In the genomic region with DNA sequence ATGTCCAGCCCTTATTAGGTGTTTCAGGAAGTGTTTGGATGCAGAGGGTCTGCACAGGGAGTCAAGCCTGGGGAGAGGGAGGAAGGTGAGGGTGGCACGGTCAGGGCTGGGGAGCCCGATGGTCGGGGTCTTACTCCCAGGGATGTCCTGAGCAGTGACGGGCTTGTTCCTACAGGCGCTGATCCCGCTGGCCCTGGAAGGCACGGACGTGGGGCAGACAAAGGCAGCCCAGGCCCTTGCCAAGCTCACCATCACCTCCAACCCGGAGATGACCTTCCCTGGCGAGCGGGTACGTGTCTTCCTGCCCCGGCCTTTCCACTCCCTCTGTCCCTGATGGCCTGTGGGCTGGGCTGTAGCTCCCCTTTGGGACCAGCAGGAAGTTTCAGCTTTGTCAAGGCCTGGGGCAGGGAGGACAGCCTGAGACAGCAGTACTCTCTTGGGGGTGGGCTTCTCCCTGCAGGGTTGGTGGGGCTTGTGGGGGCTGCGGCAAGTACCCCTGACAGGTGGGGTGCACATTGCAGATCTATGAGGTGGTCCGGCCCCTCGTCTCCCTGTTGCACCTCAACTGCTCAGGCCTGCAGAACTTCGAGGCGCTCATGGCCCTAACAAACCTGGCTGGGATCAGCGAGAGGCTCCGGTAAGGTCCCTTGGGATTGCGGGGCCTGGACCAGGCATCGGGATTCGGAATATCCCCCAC, we compare ENCODE assay signal across 16 cellular contexts.
"Had no signal": no experiment of that assay in that cellular context is flagged by ENCODE, and none has a peak within 500 bp of the region (broad histone marks: within the 10 kb centered on the region; RNA-seq: fewer than 3 reads in every experiment).

No MANE protein-coding gene starts in this region.

- H3K4me1 ChIP-seq: parathyroid adenoma had no signal

- H3K9ac ChIP-seq: parathyroid adenoma had no signal

- ATAC-seq: activated CD8-positive, alpha-beta T cell treated with anti-CD3 and anti-CD28 coated beads, Interleukin-2, amount 10 ng/mL, durations not matched to agents 7 days and 5 days; left lobe of liver had no signal

- H3K27me3 ChIP-seq: tibial artery, vagina had no signal

- FAIRE-seq: islet of Langerhans had no signal

- DNase-seq: activated B cell treated with CpG ODN at 0.5 μM for 24 hours; activated CD4-positive, alpha-beta T cell treated with anti-CD3 and anti-CD28 coated beads for 48 hours; activated CD8-positive, alpha-beta memory T cell treated with anti-CD3 and anti-CD28 coated beads, Interleukin-2, amount 50 U/mL, for 4 hours; activated CD8-positive, alpha-beta T cell treated with anti-CD3 and anti-CD28 coated beads, Interleukin-2, amount 10 ng/mL, durations not matched to agents 7 days and 5 days; activated gamma-delta T cell; activated naive CD8-positive, alpha-beta T cell treated with anti-CD3 and anti-CD28 coated beads for 36 hours; activated T-cell treated with anti-CD3 and anti-CD28 coated beads, Interleukin-2, amount 50 U/mL, for 48 hours; amygdala; naive B cell; stimulated activated CD4-positive, alpha-beta T cell treated with anti-CD3 and anti-CD28 coated beads, Interleukin-2, amount 100 ng/mL, for 48 hours; stimulated activated naive CD4-positive, alpha-beta T cell; tibial artery had no signal

- H3K9me3 ChIP-seq: tibial artery, vagina had no signal

- H3K4me3 ChIP-seq: tibial artery, vagina had no signal

- H3K27ac ChIP-seq: parathyroid adenoma, tibial artery, vagina had no signal
